4 cellular contexts compared by ENCODE assay signal in the genomic region with DNA sequence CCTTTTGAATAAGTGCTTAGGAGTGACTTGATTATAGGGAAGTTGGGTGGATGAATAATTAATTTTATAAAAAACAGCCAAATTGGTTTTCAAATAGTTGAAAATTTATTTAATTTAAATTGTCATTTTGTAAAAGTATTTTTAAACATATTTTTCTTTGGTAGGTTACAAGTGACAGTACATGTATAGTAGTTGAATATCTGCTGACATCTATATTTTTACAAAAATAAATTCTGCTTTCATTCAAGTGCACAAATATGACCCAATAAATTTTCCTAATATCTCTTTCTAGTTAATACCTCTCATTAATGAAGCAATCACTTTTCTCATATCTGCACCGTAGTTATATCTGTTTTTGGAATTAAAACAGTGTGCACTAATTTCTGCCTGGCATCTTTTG.
DNase-seq lines count a peak whose midpoint lies in the region; ATAC-seq, FAIRE-seq and TF ChIP-seq lines count a peak whose summit lies in the region.
"Not testable (repeated sequence)": the region's sequence is repeated elsewhere in the genome, so short reads cannot be mapped to it uniquely, and the experiment has no call there.

No MANE protein-coding gene starts in this region.

- H4K5ac ChIP-seq in IMR-90 (ENCODE audit: low read depth, low read length), result not testable (repeated sequence)

- not testable (repeated sequence) for H4K91ac ChIP-seq in IMR-90 (ENCODE audit: insufficient read depth, low read depth, low read length)

- not testable (repeated sequence) for H3K27me3 ChIP-seq in IMR-90 (ENCODE audit: control insufficient read depth, insufficient read depth, low read length); K562 (ENCODE audit: control insufficient read depth in 2 of 2, insufficient read depth in 2 of 2, low read length in 2 of 2); HepG2 (ENCODE audit: control insufficient read depth in 1 of 2, insufficient read depth in 2 of 2, low read length in 2 of 2)

- not testable (repeated sequence) for H3K18ac ChIP-seq in IMR-90 (ENCODE audit: low read depth, low read length)

- DNase-seq in IMR-90; K562 (ENCODE audit: extremely low read depth in 1 of 4, low spot score in 3 of 4); HepG2 (ENCODE audit: low spot score): not testable (repeated sequence)
- peak; percentile 1 for DNase-seq in RCC 7860 (ENCODE audit: low spot score)

- H3K56ac ChIP-seq in IMR-90 (ENCODE audit: extremely low read depth, insufficient read depth, low read length), result not testable (repeated sequence)

- intact Hi-C loops in IMR-90 (cut with micrococcal nuclease); K562 (cut with micrococcal nuclease); HepG2 (cut with micrococcal nuclease; ENCODE audit: unreplicated experiment): not testable (repeated sequence)

- not testable (repeated sequence) for H4K20me1 ChIP-seq in IMR-90 (ENCODE audit: insufficient read depth, low read length); K562 (replicated peaks; ENCODE audit: control insufficient read depth, insufficient read depth, low read length); HepG2 (ENCODE audit: insufficient read depth, low read length)

- H2BK120ac ChIP-seq in IMR-90 (ENCODE audit: low read depth, low read length), result not testable (repeated sequence)

- H3K79me1 ChIP-seq in IMR-90 (ENCODE audit: low read depth in 1 of 2, low read length in 2 of 2), result not testable (repeated sequence)

- not testable (repeated sequence) for TF ChIP-seq POLR2A in IMR-90 (IDR thresholded peaks at IDR 0.05; ENCODE audit: low read depth, low read length); K562 (conservative IDR thresholded peaks at IDR 0.05); HepG2 (IDR thresholded peaks at IDR 0.05; ENCODE audit: insufficient read depth in 1 of 2, low read depth in 2 of 2, low read length in 2 of 2)

- in situ Hi-C loops in IMR-90 (cut with MboI; ENCODE audit: low sequenced_read_pairs); K562 (cut with MboI); HepG2 (cut with HindIII; ENCODE audit: extremely low pct_ligation_motif_present, low pct_unique_long_range_greater_than_20kb): not testable (repeated sequence)

- H3K4ac ChIP-seq in IMR-90 (ENCODE audit: low read depth, low read length), result not testable (repeated sequence)

- CTCF ChIA-PET in IMR-90 (lab: Yijun Ruan, JAX); K562 (lab: Yijun Ruan, JAX; ENCODE audit: low intra/inter-chr PET ratio); HepG2 (lab: Yijun Ruan, JAX; ENCODE audit: low intra/inter-chr PET ratio, low total read pairs): not testable (repeated sequence)

- not testable (repeated sequence) for H3K9me1 ChIP-seq in IMR-90 (ENCODE audit: insufficient read depth, low read length); K562 (ENCODE audit: control insufficient read depth, insufficient read depth, low read length)

- not testable (repeated sequence) for H2AFZ ChIP-seq in IMR-90 (replicated peaks; ENCODE audit: low read length, poor library complexity); K562 (ENCODE audit: low read depth, low read length); HepG2 (ENCODE audit: low read length)

- not testable (repeated sequence) for H3K9ac ChIP-seq in IMR-90 (ENCODE audit: low read depth, low read length); K562 (ENCODE audit: insufficient read depth in 1 of 2, low read depth in 2 of 2, low read length in 2 of 2); HepG2 (ENCODE audit: insufficient read depth, low read depth, low read length)

- not testable (repeated sequence) for ATAC-seq in IMR-90 (ENCODE audit: low read depth); K562; HepG2

- not testable (repeated sequence) for H3K9me3 ChIP-seq in IMR-90 (ENCODE audit: control insufficient read depth, insufficient read depth, low read length); K562 (replicated peaks; ENCODE audit: control insufficient read depth, insufficient read depth, low read depth, low read length)
- H3K9me3 ChIP-seq in HepG2 (ENCODE audit: low read length), result peaks cover 83% of the 10 kb centered on the region

- BruUV-seq in IMR-90 (replicated peaks; lab: Mats Ljungman, UMichigan); K562 (replicated peaks; lab: Mats Ljungman, UMichigan); HepG2 (replicated peaks; lab: Mats Ljungman, UMichigan): not testable (repeated sequence)

- not testable (repeated sequence) for H3K4me3 ChIP-seq in IMR-90 (ENCODE audit: insufficient read depth, low read depth, low read length); K562; HepG2 (replicated peaks in 1 of 3; ENCODE audit: insufficient read depth in 1 of 3, low read depth in 2 of 3, low read length in 3 of 3)

- WGBS in IMR-90 (ENCODE audit: extremely low coverage in 2 of 2, insufficient read length in 1 of 2), 2 experiments, result no CpG with 5 or more reads among the region's 1 CpG
- WGBS in K562 (ENCODE audit: insufficient coverage, low coverage, missing lambda C conversion rate), result 0% methylated on average over 1 of the region's 1 CpG
- WGBS in HepG2 (ENCODE audit: low lambda C conversion rate), result 1% methylated on average over 1 of the region's 1 CpG

- not testable (repeated sequence) for H3K4me2 ChIP-seq in IMR-90 (ENCODE audit: low read depth, low read length); K562 (ENCODE audit: insufficient read depth, low read length); HepG2 (ENCODE audit: low read depth, low read length)

- not testable (repeated sequence) for H2AK5ac ChIP-seq in IMR-90 (ENCODE audit: low read depth, low read length)

- not testable (repeated sequence) for H2BK20ac ChIP-seq in IMR-90 (ENCODE audit: low read depth, low read length)

- POLR2A ChIA-PET in IMR-90 (lab: Charles Lee; ENCODE audit: unreplicated experiment); K562 (lab: Yijun Ruan, JAX); HepG2 (lab: Yijun Ruan, JAX): not testable (repeated sequence)

- not testable (repeated sequence) for TF ChIP-seq CTCF in IMR-90 (conservative IDR thresholded peaks at IDR 0.05; ENCODE audit: low read depth, low read length); K562 (IDR thresholded peaks at IDR 0.05 in 2 of 3, conservative IDR thresholded peaks at IDR 0.05 in 1 of 3; ENCODE audit: insufficient read depth in 2 of 3, low read depth in 1 of 3, low read length in 3 of 3); HepG2 (CRISPR knock-in tag; IDR thresholded peaks at IDR 0.05)

- not testable (repeated sequence) for H4K8ac ChIP-seq in IMR-90 (ENCODE audit: low read depth in 2 of 2, low read length in 2 of 2)

- H3K23ac ChIP-seq in IMR-90 (ENCODE audit: low read depth, low read length), result not testable (repeated sequence)

- H3K4me1 ChIP-seq in IMR-90 (ENCODE audit: control insufficient read depth, insufficient read depth, low read length); K562 (replicated peaks in 1 of 2; ENCODE audit: control insufficient read depth in 2 of 2, insufficient read depth in 2 of 2, low read length in 2 of 2); HepG2 (ENCODE audit: insufficient read depth, low read length): not testable (repeated sequence)

- H3K79me2 ChIP-seq in K562 (ENCODE audit: control insufficient read depth, insufficient read depth, low read length); HepG2 (ENCODE audit: insufficient read depth, low read length): not testable (repeated sequence)

- TF ChIP-seq EP300 in K562 (IDR thresholded peaks at IDR 0.05; ENCODE audit: low read length); HepG2 (IDR thresholded peaks at IDR 0.05; ENCODE audit: low read depth in 2 of 2, low read length in 2 of 2); HepG2 (CRISPR knock-in tag; IDR thresholded peaks at IDR 0.05; ENCODE audit: borderline replicate concordance): not testable (repeated sequence)

- not testable (repeated sequence) for H2AK9ac ChIP-seq in IMR-90 (replicated peaks; ENCODE audit: low read depth, low read length, poor library complexity)

- not testable (repeated sequence) for H3K14ac ChIP-seq in IMR-90 (replicated peaks; ENCODE audit: low read depth, low read length)

- not testable (repeated sequence) for H3K36me3 ChIP-seq in IMR-90 (ENCODE audit: control insufficient read depth, insufficient read depth, low read length); K562 (ENCODE audit: control insufficient read depth, insufficient read depth, low read length); HepG2 (replicated peaks in 1 of 2; ENCODE audit: control insufficient read depth in 1 of 2, insufficient read depth in 2 of 2, low read length in 2 of 2)

- dilution Hi-C loops in IMR-90 (cut with HindIII; ENCODE audit: low sequenced_read_pairs, unreplicated experiment), result not testable (repeated sequence)

- TF ChIP-seq RAD21 in IMR-90 (IDR thresholded peaks at IDR 0.05; ENCODE audit: low read length); K562 (CRISPR knock-in tag; conservative IDR thresholded peaks at IDR 0.05 in 1 of 2, IDR thresholded peaks at IDR 0.05 in 1 of 2); HepG2 (CRISPR knock-in tag; IDR thresholded peaks at IDR 0.05): not testable (repeated sequence)

- not testable (repeated sequence) for H2BK15ac ChIP-seq in IMR-90 (ENCODE audit: low read depth, low read length)

- not testable (repeated sequence) for FAIRE-seq in RCC 7860 (lab: Jason Lieb, UNC); K562 (lab: Jason Lieb, UNC); HepG2 (lab: Jason Lieb, UNC)

- H3K27ac ChIP-seq in IMR-90 (ENCODE audit: insufficient read depth, low read length); K562 (ENCODE audit: extremely low read depth, low read depth, low read length); HepG2 (ENCODE audit: extremely low read length, insufficient read depth, low read length): not testable (repeated sequence)

- H2BK5ac ChIP-seq in IMR-90 (ENCODE audit: low read depth, low read length, poor library complexity, severe bottlenecking), result not testable (repeated sequence)

TF ChIP-seq in K562, 482 proteins besides CTCF, POLR2A, EP300 and RAD21 (continues in another document):
- TF ChIP-seq MAFF (IDR thresholded peaks at IDR 0.05; ENCODE audit: low read length), result peak; percentile 26; the same call in 1 of the 2 replicates

TF ChIP-seq in HepG2, 621 proteins besides CTCF, POLR2A, EP300 and RAD21 (continues in another document):
- TF ChIP-seq MAFK (conservative IDR thresholded peaks at IDR 0.05 in 1 of 2, IDR thresholded peaks at IDR 0.05 in 1 of 2; ENCODE audit: low read length in 2 of 2), result peak; percentile 31 to 71; a peak in 2 of 4 replicates
